ENCODE assay signal across 26 cellular contexts in genomic region chr5:97194366-97194765, GRCh38. TPM values are rescaled to one million over a fixed set of nuclear protein-coding genes. Genes with fewer than 3 reads are reported as not detected.
A peak's percentile ranks its signal among the peaks of the same experiment; 100 is the strongest.
DNase-seq lines count a peak whose midpoint lies in the region; ATAC-seq and TF ChIP-seq lines count a peak whose summit lies in the region.
"Had no signal": no experiment of that assay in that cellular context is flagged by ENCODE, and none has a peak within 500 bp of the region (broad histone marks: within the 10 kb centered on the region; RNA-seq: fewer than 3 reads in every experiment).

No MANE protein-coding gene starts in this region.

- POLR2A ChIA-PET in PC-9 (lab: Charles Lee; ENCODE audit: unreplicated experiment), result interaction anchor here (0.6 kb wide), 1 partner anchor 110 kb away, joined by 4 read pairs; no protein-coding TSS in a partner anchor

- no peak overlapping the region for H3K4me3 ChIP-seq in Jurkat, Clone E6-1 (ENCODE audit: low read length)
- H3K4me3 ChIP-seq in PC-9, result peak overlapping the region; percentile 6; the same call in 1 of the 2 replicates
- H3K4me3 ChIP-seq in neuronal stem cell (ENCODE audit: low read length in 2 of 2), result no peak overlapping the region
- H3K4me3 ChIP-seq: ascending aorta, heart right ventricle, right lobe of liver had no signal

- H3K27me3 ChIP-seq in PC-9 (ENCODE audit: insufficient read depth, low read depth) (no peaks in the 10 kb centered on the region), neuronal stem cell (ENCODE audit: control insufficient read depth in 3 of 3, insufficient read depth in 3 of 3, low read depth in 1 of 3, low read length in 3 of 3) (no peaks in the 10 kb centered on the region)
- H3K27me3 ChIP-seq: ascending aorta, heart right ventricle, right lobe of liver had no signal

- H3K14ac ChIP-seq in neuronal stem cell (ENCODE audit: low read length), result no peak overlapping the region

- peaks cover 5% of the 10 kb centered on the region for H3K36me3 Mint-ChIP-seq in activated T-cell treated with anti-CD3 and anti-CD28 coated beads, Interleukin-2, amount 50 U/mL, for 4 hours (ENCODE audit: insufficient read depth)
- H3K36me3 Mint-ChIP-seq: type B pancreatic cell had no signal

- DNase-seq in NCI-H748 (lab: John Stamatoyannopoulos, UW; ENCODE audit: unreplicated experiment) (peak; percentile 17), NCI-H748 treated with DMSO at 0.1 percent for 48 hours (lab: John Stamatoyannopoulos, UW) (no peak), PC-9 (no peak), neuronal stem cell (ENCODE audit: low spot score) (no peak), D341Med (ENCODE audit: low spot score) (no peak)
- peak; percentile 41 for DNase-seq in Jurkat, Clone E6-1 (ENCODE audit: low read depth, low spot score)
- DNase-seq in activated T-cell treated with anti-CD3 and anti-CD28 coated beads, Interleukin-2, amount 50 U/mL, for 4 hours, result no peak
- DNase-seq: activated CD4-positive, alpha-beta T cell treated with anti-CD3 and anti-CD28 coated beads for 36 hours; activated naive CD4-positive, alpha-beta T cell treated with anti-CD3 and anti-CD28 coated beads for 36 hours; activated T-cell treated with anti-CD3 and anti-CD28 coated beads, Interleukin-2, amount 50 U/mL, for 72 hours; heart right ventricle; NCI-H2081 treated with DMSO at 0.1 percent for 48 hours; right lobe of liver; T-cell had no signal

- H4K8ac ChIP-seq in neuronal stem cell (ENCODE audit: low read depth, low read length), result no peak overlapping the region

- H4K91ac ChIP-seq in neuronal stem cell (ENCODE audit: low read depth, low read length, poor library complexity), result no peak overlapping the region

- no TSS peak for BruUV-seq in PC-9 (replicated peaks; lab: Mats Ljungman, UMichigan)

- H3K4me1 Mint-ChIP-seq in activated T-cell treated with anti-CD3 and anti-CD28 coated beads, Interleukin-2, amount 50 U/mL, for 4 hours (ENCODE audit: low read depth), result peaks cover 8% of the 10 kb centered on the region

- no peak overlapping the region for H2BK5ac ChIP-seq in neuronal stem cell (ENCODE audit: low read length)

- peaks cover 4% of the 10 kb centered on the region; the same call in 1 of the 2 replicates for H3K79me2 ChIP-seq in PC-9 (ENCODE audit: low read depth)
- H3K79me2 ChIP-seq: parathyroid adenoma had no signal

- H3K9me3 Mint-ChIP-seq in activated T-cell treated with anti-CD3 and anti-CD28 coated beads, Interleukin-2, amount 50 U/mL, for 4 hours, result peaks cover 8% of the 10 kb centered on the region
- H3K9me3 Mint-ChIP-seq: central memory CD8-positive, alpha-beta T cell had no signal

- H2AK5ac ChIP-seq in neuronal stem cell (ENCODE audit: low read depth, low read length), result no peak overlapping the region

- no peaks in the 10 kb centered on the region for H3K36me3 ChIP-seq in PC-9 (ENCODE audit: low read depth)
- peaks cover 0 to 1% of the 10 kb centered on the region in 2 donors for H3K36me3 ChIP-seq in neuronal stem cell (replicated peaks in 1 of 2; ENCODE audit: control insufficient read depth in 2 of 2, insufficient read depth in 2 of 2, low read length in 2 of 2)
- H3K36me3 ChIP-seq: ascending aorta, heart right ventricle, right lobe of liver had no signal

- no peak overlapping the region for H3K18ac ChIP-seq in neuronal stem cell (ENCODE audit: low read length)

- H3K4me2 ChIP-seq in PC-9, result peak overlapping the region; percentile 78
- H3K4me2 ChIP-seq in neuronal stem cell (ENCODE audit: insufficient read depth, low read length, poor library complexity, severe bottlenecking), result no peak overlapping the region

- no peak overlapping the region for H2BK12ac ChIP-seq in neuronal stem cell (ENCODE audit: low read length)

- H3F3A ChIP-seq in PC-9 (ENCODE audit: insufficient read depth, low read depth), result peaks cover 15% of the 10 kb centered on the region

- H3K9me2 ChIP-seq in PC-9 (ENCODE audit: insufficient read depth), result 0 out of 2 replicates have a peak, but pooled peaks cover 4% of the 10 kb centered on the region

- no peak overlapping the region for H2AFZ ChIP-seq in PC-9
- H2AFZ ChIP-seq in neuronal stem cell (ENCODE audit: low read length), result peak overlapping the region; percentile 82
- H2AFZ ChIP-seq: parathyroid adenoma had no signal

- H2BK120ac ChIP-seq in neuronal stem cell (ENCODE audit: low read depth, low read length), result no peak overlapping the region

- no peak overlapping the region for H2BK15ac ChIP-seq in neuronal stem cell (ENCODE audit: low read length)

- H3K9me3 ChIP-seq in PC-9 (ENCODE audit: insufficient read depth, low read depth), result no peaks in the 10 kb centered on the region
- peaks cover 0 to 6% of the 10 kb centered on the region in 2 donors for H3K9me3 ChIP-seq in neuronal stem cell (replicated peaks in 1 of 2; ENCODE audit: control insufficient read depth in 2 of 2, insufficient read depth in 1 of 2, low read depth in 1 of 2, low read length in 2 of 2)
- H3K9me3 ChIP-seq: ascending aorta, right lobe of liver had no signal

- H4K20me1 ChIP-seq in PC-9 (ENCODE audit: insufficient read depth), result no peaks in the 10 kb centered on the region

- H3K4ac ChIP-seq in neuronal stem cell (ENCODE audit: low read length), result no peak overlapping the region

- no peak overlapping the region for H3K4me3 Mint-ChIP-seq in activated T-cell treated with anti-CD3 and anti-CD28 coated beads, Interleukin-2, amount 50 U/mL, for 4 hours
- H3K4me3 Mint-ChIP-seq: activated CD4-positive, alpha-beta T cell treated with anti-CD3 and anti-CD28 coated beads for 36 hours; activated naive CD4-positive, alpha-beta T cell treated with anti-CD3 and anti-CD28 coated beads for 36 hours; activated T-cell treated with anti-CD3 and anti-CD28 coated beads, Interleukin-2, amount 50 U/mL, for 72 hours; central memory CD8-positive, alpha-beta T cell; T-cell; type B pancreatic cell had no signal

- no peak overlapping the region for H3K9ac ChIP-seq in neuronal stem cell (ENCODE audit: low read depth, low read length, poor library complexity)
- H3K9ac ChIP-seq: parathyroid adenoma had no signal

- H3K27ac ChIP-seq in PC-9 (peak overlapping the region; percentile 89; the same call in 1 of the 2 replicates), neuronal stem cell (replicated peaks; ENCODE audit: low read length) (no peak overlapping the region)
- H3K27ac ChIP-seq: ascending aorta, epithelial cell of prostate, heart right ventricle, parathyroid adenoma, right lobe of liver had no signal

- no peak for ATAC-seq in HG02610 (IDR thresholded peaks at IDR 0.05; ENCODE audit: unreplicated experiment)
- ATAC-seq in activated T-cell treated with anti-CD3 and anti-CD28 coated beads, Interleukin-2, amount 50 U/mL, for 4 hours, result no peak
- ATAC-seq: activated CD4-positive, alpha-beta T cell treated with anti-CD3 and anti-CD28 coated beads for 36 hours; activated T-cell treated with anti-CD3 and anti-CD28 coated beads, Interleukin-2, amount 50 U/mL, for 72 hours; HCT116; naive thymus-derived CD4-positive, alpha-beta T cell; T-cell had no signal

- H3K79me1 ChIP-seq in neuronal stem cell (ENCODE audit: low read depth, low read length), result no peaks in the 10 kb centered on the region

- no CpG with 5 or more reads among the region's 2 CpGs for whole genome bisulfite sequencing in neuronal stem cell (ENCODE audit: extremely low coverage in 2 of 2, insufficient read length in 2 of 2, insufficient replicate concordance in 1 of 2), 2 donors

- no peak overlapping the region for H3K23ac ChIP-seq in neuronal stem cell (ENCODE audit: low read depth, low read length, poor library complexity)

- CTCF ChIA-PET in PC-9 (lab: Charles Lee), result no interaction called here

- H3K4me1 ChIP-seq in PC-9 (replicated peaks; ENCODE audit: insufficient read depth) (peaks cover 28% of the 10 kb centered on the region), neuronal stem cell (ENCODE audit: control insufficient read depth in 2 of 2, insufficient read depth in 1 of 2, low read depth in 1 of 2, low read length in 2 of 2) (peaks cover 0 to 5% of the 10 kb centered on the region in 2 donors)
- H3K4me1 ChIP-seq: ascending aorta, parathyroid adenoma, right lobe of liver had no signal

- TF ChIP-seq CTCF in PC-9 (conservative IDR thresholded peaks at IDR 0.05), result no peak

- intact Hi-C loops in PC-9 (cut with micrococcal nuclease; ENCODE audit: unreplicated experiment), result no loop called here

- no peaks in the 10 kb centered on the region for H3K27me3 Mint-ChIP-seq in activated T-cell treated with anti-CD3 and anti-CD28 coated beads, Interleukin-2, amount 50 U/mL, for 4 hours (ENCODE audit: low read depth)
- H3K27me3 Mint-ChIP-seq: type B pancreatic cell had no signal

RNA-seq across cellular contexts. Expression of gene RIOK2, which starts 11.3 kb away (rescaled TPM):
- polyA plus RNA-seq in Jurkat, Clone E6-1 (2012; ENCODE audit: insufficient read depth, insufficient read length), result 62.8 TPM
- total RNA-seq in PC-9 (2021), result 14.4 and 18.4 TPM in 2 replicates
- 16.0 TPM for polyA plus RNA-seq in neuronal stem cell (2013, experiment 1 of 2)
- 18.5 TPM for polyA plus RNA-seq in neuronal stem cell (2013, experiment 2 of 2)
- total RNA-seq in activated T-cell treated with anti-CD3 and anti-CD28 coated beads, Interleukin-2, amount 50 U/mL, for 4 hours, result 10 to 100 TPM; 51.4 to 59.1 (median 54.2) TPM

RNA-seq across cellular contexts. Expression of gene LIX1, which starts 52.0 kb away (rescaled TPM):
- polyA plus RNA-seq in Jurkat, Clone E6-1 (2012; ENCODE audit: insufficient read depth, insufficient read length), result not detected
- total RNA-seq in PC-9 (2021), result not detected in 2 replicates
- polyA plus RNA-seq in neuronal stem cell (2013, experiment 1 of 2), result 131 TPM
- polyA plus RNA-seq in neuronal stem cell (2013, experiment 2 of 2), result 135 TPM
- total RNA-seq in activated T-cell treated with anti-CD3 and anti-CD28 coated beads, Interleukin-2, amount 50 U/mL, for 4 hours, result not detected
- total RNA-seq: activated CD4-positive, alpha-beta T cell treated with anti-CD3 and anti-CD28 coated beads for 36 hours; activated CD8-positive, alpha-beta memory T cell treated with anti-CD3 and anti-CD28 coated beads for 36 hours; activated naive CD4-positive, alpha-beta T cell treated with anti-CD3 and anti-CD28 coated beads for 36 hours; activated T-cell treated with anti-CD3 and anti-CD28 coated beads, Interleukin-2, amount 50 U/mL, for 72 hours; ascending aorta; heart right ventricle; HT-29; naive thymus-derived CD4-positive, alpha-beta T cell; NCI-H460; right lobe of liver; T-cell had no signal
- polyA plus RNA-seq: BJ; naive thymus-derived CD4-positive, alpha-beta T cell had no signal

Comparison
In these comparisons a context has a peak if more than half of its experiments do, and no peak if none do; other contexts are left out.
1. DNase-seq: peak in NCI-H748 (single experiment) and Jurkat, Clone E6-1 (single experiment); none in NCI-H748 treated with DMSO at 0.1 percent for 48 hours (single experiment), PC-9 (0 of 2), neuronal stem cell (single experiment), activated T-cell treated with anti-CD3 and anti-CD28 coated beads, Interleukin-2, amount 50 U/mL, for 4 hours (single experiment) and D341Med (single experiment).